Comparison of ENCODE assay signal across 3 cellular contexts in the genomic region with DNA sequence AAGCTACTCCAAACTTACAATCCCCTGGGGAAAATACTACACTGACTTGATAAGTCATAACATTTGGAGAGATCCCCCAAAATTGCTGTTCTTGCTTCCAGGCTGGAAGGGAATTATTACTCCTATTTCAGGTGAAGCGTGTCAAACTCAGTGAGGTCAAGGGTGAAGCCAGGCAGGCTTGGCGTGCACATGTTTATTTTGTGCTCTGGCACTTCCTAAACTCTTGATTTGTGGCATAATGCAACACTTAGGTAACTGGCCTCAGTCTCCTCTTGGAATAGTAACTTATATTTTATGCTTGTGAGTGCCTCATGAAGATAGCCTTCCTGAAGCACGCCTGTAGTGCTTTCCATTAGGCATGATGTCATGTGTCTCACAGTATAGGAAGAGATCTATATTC.
"Had no signal": no experiment of that assay in that cellular context is flagged by ENCODE, and none has a peak within 500 bp of the region (broad histone marks: within the 10 kb centered on the region; RNA-seq: fewer than 3 reads in every experiment).

No MANE protein-coding gene starts in this region.

- ATAC-seq: GM23338 had no signal

- H3K4me2 ChIP-seq: GM23338 had no signal

- H3K4me3 ChIP-seq: GM23338 had no signal

- DNase-seq: H9, HCEC 1CT had no signal
